Comparison of ENCODE assay signal across 1 cellular context in genomic region chr1:117366982-117367768, GRCh38.
TF ChIP-seq lines count a peak whose summit lies in the region.

TSS of gene MAN1A2 (plus strand) at chr1:117367449. CDS start at chr1:117368184, 735 bp downstream.

TF ChIP-seq in HepG2, 621 proteins besides CTCF, POLR2A, EP300 and RAD21 (continued from another document and continues in another):
- TF ChIP-seq TBX2 (CRISPR knock-in tag; IDR thresholded peaks at IDR 0.05; ENCODE audit: borderline replicate concordance), result no peak
- TF ChIP-seq NFE2 (CRISPR knock-in tag; IDR thresholded peaks at IDR 0.05), result no peak
- TF ChIP-seq ZNF333 (CRISPR knock-in tag; IDR thresholded peaks at IDR 0.05; ENCODE audit: borderline replicate concordance), result no peak
- TF ChIP-seq ZNF891 (CRISPR knock-in tag; IDR thresholded peaks at IDR 0.05), result no peak
- no peak for TF ChIP-seq ZNF510 (CRISPR knock-in tag; IDR thresholded peaks at IDR 0.05; ENCODE audit: low read depth)
- no peak for TF ChIP-seq CHCHD3 (CRISPR knock-in tag; IDR thresholded peaks at IDR 0.05)
- TF ChIP-seq ZNF142 (CRISPR knock-in tag; IDR thresholded peaks at IDR 0.05), result no peak; the same call in none of the 2 replicates
- no peak for TF ChIP-seq ZFP37 (CRISPR knock-in tag; IDR thresholded peaks at IDR 0.05; ENCODE audit: borderline replicate concordance)
- TF ChIP-seq REPIN1 (CRISPR knock-in tag; IDR thresholded peaks at IDR 0.05; ENCODE audit: borderline replicate concordance, low read depth), result no peak
- TF ChIP-seq HOXA3 (CRISPR knock-in tag; IDR thresholded peaks at IDR 0.05), result peak; percentile 35; the same call in 1 of the 2 replicates
- TF ChIP-seq ZNF580 (CRISPR knock-in tag; IDR thresholded peaks at IDR 0.05; ENCODE audit: borderline replicate concordance, low read depth), result no peak
- TF ChIP-seq MAZ (IDR thresholded peaks at IDR 0.05; ENCODE audit: borderline replicate concordance, low read depth, low read length), result 0 out of 2 replicates have a peak, but pooled peaks have one; percentile 45
- TF ChIP-seq MAZ (CRISPR knock-in tag; IDR thresholded peaks at IDR 0.05; ENCODE audit: low read depth), result no peak
- no peak for TF ChIP-seq ZNF782 (CRISPR knock-in tag; IDR thresholded peaks at IDR 0.05; ENCODE audit: borderline replicate concordance)
- TF ChIP-seq ATM (IDR thresholded peaks at IDR 0.05; ENCODE audit: borderline replicate concordance), result no peak
- TF ChIP-seq ZSCAN31 (CRISPR knock-in tag; IDR thresholded peaks at IDR 0.05; ENCODE audit: low read depth), result no peak
- no peak for TF ChIP-seq SMAD9 (CRISPR knock-in tag; IDR thresholded peaks at IDR 0.05)
- TF ChIP-seq ZNF232 (CRISPR knock-in tag; IDR thresholded peaks at IDR 0.05; ENCODE audit: borderline replicate concordance), result no peak
- TF ChIP-seq ZBTB10 (CRISPR knock-in tag; IDR thresholded peaks at IDR 0.05; ENCODE audit: borderline replicate concordance), result 0 out of 2 replicates have a peak, but pooled peaks have one; percentile 39
- no peak for TF ChIP-seq STAG1 (CRISPR knock-in tag; IDR thresholded peaks at IDR 0.05)
- TF ChIP-seq ZMYM4 (CRISPR knock-in tag; IDR thresholded peaks at IDR 0.05), result peak; percentile 56; the same call in 1 of the 2 replicates
- TF ChIP-seq HNRNPH1 (optimal IDR thresholded peaks at IDR 0.05; ENCODE audit: low read depth, low read length), result no peak
- peak; percentile 71 for TF ChIP-seq RFX5 (IDR thresholded peaks at IDR 0.05; ENCODE audit: low read depth, low read length)
- TF ChIP-seq MTF2 (CRISPR knock-in tag; IDR thresholded peaks at IDR 0.05; ENCODE audit: borderline replicate concordance), result no peak
- TF ChIP-seq DZIP1 (CRISPR knock-in tag; IDR thresholded peaks at IDR 0.05), result no peak
- TF ChIP-seq ZNF503 (CRISPR knock-in tag; IDR thresholded peaks at IDR 0.05), result no peak
- no peak for TF ChIP-seq PRDM15 (CRISPR knock-in tag; IDR thresholded peaks at IDR 0.05)
- TF ChIP-seq REL (CRISPR knock-in tag; conservative IDR thresholded peaks at IDR 0.05), result no peak
- no peak; the same call in 1 of the 2 replicates for TF ChIP-seq CBFB (CRISPR knock-in tag; IDR thresholded peaks at IDR 0.05)
- no peak for TF ChIP-seq GPN1 (CRISPR knock-in tag; IDR thresholded peaks at IDR 0.05; ENCODE audit: borderline replicate concordance)
- no peak for TF ChIP-seq ZNF576 (CRISPR knock-in tag; IDR thresholded peaks at IDR 0.05)
- no peak for TF ChIP-seq ATF6 (CRISPR knock-in tag; conservative IDR thresholded peaks at IDR 0.05)
- TF ChIP-seq ZFP1 (CRISPR knock-in tag; IDR thresholded peaks at IDR 0.05), result no peak
- TF ChIP-seq DDIT3 (CRISPR knock-in tag; IDR thresholded peaks at IDR 0.05), result no peak
- TF ChIP-seq ZNF33A (CRISPR knock-in tag; IDR thresholded peaks at IDR 0.05; ENCODE audit: borderline replicate concordance), result no peak
- TF ChIP-seq ZFP90 (CRISPR knock-in tag; IDR thresholded peaks at IDR 0.05; ENCODE audit: borderline replicate concordance), result no peak; the same call in 1 of the 2 replicates
- TF ChIP-seq BCL3 (CRISPR knock-in tag; IDR thresholded peaks at IDR 0.05), result no peak
